Comparison of ENCODE assay signal across 20 cellular contexts in the genomic region with DNA sequence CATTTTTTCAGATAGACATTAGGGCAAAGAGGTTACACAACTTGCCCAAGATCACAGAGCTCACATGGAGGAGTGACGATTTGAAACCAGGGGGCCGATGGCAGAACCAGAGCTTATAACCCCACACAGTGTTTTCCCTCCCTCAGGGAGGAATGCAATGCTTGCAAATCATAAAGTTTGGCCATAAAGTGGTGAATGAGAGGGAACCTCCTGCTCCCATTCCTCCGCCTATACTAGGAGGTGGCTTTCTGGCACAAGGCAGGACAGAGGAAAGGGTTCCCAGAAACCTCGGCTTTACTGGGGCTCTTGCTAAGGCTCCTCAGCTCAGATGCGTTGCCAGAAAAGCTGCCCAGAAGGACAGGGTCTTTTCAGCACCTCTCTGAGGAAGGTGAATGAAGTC.
"Had no signal": no experiment of that assay in that cellular context is flagged by ENCODE, and none has a peak within 500 bp of the region (broad histone marks: within the 10 kb centered on the region; RNA-seq: fewer than 3 reads in every experiment).

No MANE protein-coding gene starts in this region.

- H3K27me3 Mint-ChIP-seq: activated CD4-positive, alpha-beta memory T cell treated with anti-CD3 and anti-CD28 coated beads, Interleukin-2, amount 10 ng/mL, durations not matched to agents 7 days and 5 days; activated naive CD4-positive, alpha-beta T cell treated with anti-CD3 and anti-CD28 coated beads, Interleukin-2, amount 50 U/mL, for 24 hours; activated T-cell treated with anti-CD3 and anti-CD28 coated beads, Interleukin-2, amount 50 U/mL, for 24 hours; natural killer cell treated with Interleukin-12 subunit alpha and Interleukin-12 subunit beta and Interleukin-15 and Interleukin-18, amount 100 ng/mL, for 72 hours; stimulated activated naive CD8-positive, alpha-beta T cell treated with anti-CD3 and anti-CD28 coated beads, Interleukin-15, amount 100 ng/mL, for 72 hours; type B pancreatic cell had no signal

- H3K27me3 ChIP-seq: colonic mucosa, esophagus muscularis mucosa, right atrium auricular region had no signal

- ATAC-seq: left lobe of liver; natural killer cell treated with Interleukin-12 subunit alpha and Interleukin-12 subunit beta and Interleukin-15 and Interleukin-18, amount 100 ng/mL, for 72 hours; stimulated activated naive CD8-positive, alpha-beta T cell treated with anti-CD3 and anti-CD28 coated beads, Interleukin-15, amount 100 ng/mL, for 72 hours had no signal

- H3K9me3 ChIP-seq: colonic mucosa had no signal

- H3K4me1 ChIP-seq: colonic mucosa, right atrium auricular region had no signal

- H3K27ac ChIP-seq: colonic mucosa, esophagus muscularis mucosa, right atrium auricular region had no signal

- DNase-seq: activated CD4-positive, alpha-beta memory T cell treated with anti-CD3 and anti-CD28 coated beads, Interleukin-2, amount 10 ng/mL, durations not matched to agents 7 days and 5 days; activated CD4-positive, CD25-positive, alpha-beta regulatory T cell treated with anti-CD3 and anti-CD28 coated beads, Interleukin-2, amount 50 U/mL, for 72 hours; activated effector memory CD4-positive, alpha-beta T cell treated with Interleukin-2 at 50 U/mL for 16 hours; activated T-cell treated with anti-CD3 and anti-CD28 coated beads, Interleukin-2, amount 50 U/mL, for 24 hours; amniotic stem cell; central memory CD4-positive, alpha-beta T cell; colonic mucosa; mammary epithelial cell; nucleus accumbens; stimulated activated CD4-positive, alpha-beta T cell treated with anti-CD3 and anti-CD28 coated beads, Interleukin-15, amount 100 ng/mL, for 24 hours; stimulated activated CD4-positive, alpha-beta T cell treated with anti-CD3 and anti-CD28 coated beads, Interleukin-4, amount 100 ng/mL, for 4 hours; stimulated activated CD8-positive, alpha-beta memory T cell treated with anti-CD3 and anti-CD28 coated beads, Interleukin-4, amount 100 ng/mL, for 48 hours; stimulated activated naive CD8-positive, alpha-beta T cell treated with anti-CD3 and anti-CD28 coated beads, Interleukin-15, amount 100 ng/mL, for 72 hours had no signal

- H3K4me3 Mint-ChIP-seq: activated CD4-positive, alpha-beta memory T cell treated with anti-CD3 and anti-CD28 coated beads, Interleukin-2, amount 10 ng/mL, durations not matched to agents 7 days and 5 days; activated naive CD4-positive, alpha-beta T cell treated with anti-CD3 and anti-CD28 coated beads, Interleukin-2, amount 50 U/mL, for 24 hours; activated T-cell treated with anti-CD3 and anti-CD28 coated beads, Interleukin-2, amount 50 U/mL, for 24 hours; natural killer cell treated with Interleukin-12 subunit alpha and Interleukin-12 subunit beta and Interleukin-15 and Interleukin-18, amount 100 ng/mL, for 72 hours; stimulated activated naive CD8-positive, alpha-beta T cell treated with anti-CD3 and anti-CD28 coated beads, Interleukin-15, amount 100 ng/mL, for 72 hours; type B pancreatic cell had no signal

- H3K27ac Mint-ChIP-seq: activated CD4-positive, alpha-beta memory T cell treated with anti-CD3 and anti-CD28 coated beads, Interleukin-2, amount 10 ng/mL, durations not matched to agents 7 days and 5 days; activated naive CD4-positive, alpha-beta T cell treated with anti-CD3 and anti-CD28 coated beads, Interleukin-2, amount 50 U/mL, for 24 hours; activated T-cell treated with anti-CD3 and anti-CD28 coated beads, Interleukin-2, amount 50 U/mL, for 24 hours; progenitor cell of endocrine pancreas; stimulated activated naive CD8-positive, alpha-beta T cell treated with anti-CD3 and anti-CD28 coated beads, Interleukin-15, amount 100 ng/mL, for 72 hours; type B pancreatic cell had no signal

- H3K4me3 ChIP-seq: colonic mucosa, esophagus muscularis mucosa, right atrium auricular region had no signal

- H3K36me3 ChIP-seq: colonic mucosa, esophagus muscularis mucosa, right atrium auricular region had no signal
